ENCODE assay signal across 9 cellular contexts in the genomic region with DNA sequence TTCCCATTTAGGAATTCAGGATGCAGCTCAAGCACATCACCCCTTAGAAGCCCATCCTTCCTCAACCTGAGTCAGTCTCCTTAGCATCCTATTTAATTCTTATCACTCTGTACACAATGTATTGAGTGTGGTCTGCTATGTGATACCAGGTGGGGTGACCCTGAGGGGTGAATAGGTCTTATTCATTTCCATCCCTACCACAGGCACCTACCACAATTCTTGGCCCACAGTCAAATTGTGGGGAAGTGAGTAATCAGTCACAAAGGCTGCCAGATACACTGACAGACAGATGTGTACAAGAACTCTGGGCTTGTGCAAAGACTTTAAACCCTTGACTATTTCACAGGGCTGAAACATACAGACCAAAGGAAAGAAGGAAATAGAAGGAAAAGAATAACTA.
A peak's percentile ranks its signal among the peaks of the same experiment; 100 is the strongest.
DNase-seq lines count a peak whose midpoint lies in the region; ATAC-seq and TF ChIP-seq lines count a peak whose summit lies in the region.
"Had no signal": no experiment of that assay in that cellular context is flagged by ENCODE, and none has a peak within 500 bp of the region (broad histone marks: within the 10 kb centered on the region; RNA-seq: fewer than 3 reads in every experiment).

No MANE protein-coding gene starts in this region.

- no peaks in the 10 kb centered on the region for H3K79me2 ChIP-seq in OCI-LY7 (ENCODE audit: insufficient read depth, low read depth, low read length)

- no peak for TF ChIP-seq CTCF in brain microvascular endothelial cell (IDR thresholded peaks at IDR 0.05; ENCODE audit: low read depth, low read length, missing control alignments)
- TF ChIP-seq CTCF in OCI-LY7 (conservative IDR thresholded peaks at IDR 0.05; ENCODE audit: low read length), result no peak

- H2AFZ ChIP-seq in OCI-LY7 (ENCODE audit: low read length), result no peak overlapping the region

- no TSS peak for BruUV-seq in OCI-LY7 (replicated peaks; lab: Mats Ljungman, UMichigan)

- DNase-seq in stimulated activated CD4-positive, alpha-beta T cell treated with anti-CD3 and anti-CD28 coated beads, Interleukin-12 subunit alpha, Interleukin-12 subunit beta, amount 100 ng/mL, for 48 hours (ENCODE audit: low read depth in 2 of 3, low spot score in 1 of 3), result peak in 2 of 3 donors; percentile 1 to 5
- no peak for DNase-seq in stimulated activated CD4-positive, alpha-beta T cell treated with anti-CD3 and anti-CD28 coated beads, Interleukin-12 subunit alpha, Interleukin-12 subunit beta, amount 100 ng/mL, for 4 hours
- DNase-seq in HuH-7 (ENCODE audit: low spot score) (peak; percentile 30), brain microvascular endothelial cell (peak; percentile 74), stromal cell of bone marrow (ENCODE audit: low read depth) (peak; percentile 33), OCI-LY7 (ENCODE audit: low spot score) (no peak)
- DNase-seq: right cardiac atrium had no signal

- no peaks in the 10 kb centered on the region for H3K9me2 ChIP-seq in OCI-LY7 (ENCODE audit: insufficient read depth, low read length)

- CTCF ChIA-PET in OCI-LY7 (lab: Charles Lee; ENCODE audit: unreplicated experiment), result no interaction called here

- no peaks in the 10 kb centered on the region for H3K27me3 ChIP-seq in brain microvascular endothelial cell (replicated peaks)

- no peaks in the 10 kb centered on the region for H3K36me3 ChIP-seq in brain microvascular endothelial cell (replicated peaks)
- H3K36me3 ChIP-seq in OCI-LY7 (ENCODE audit: insufficient read depth, low read length), result no peaks in the 10 kb centered on the region

- H3K27ac ChIP-seq in brain microvascular endothelial cell (no peak overlapping the region), OCI-LY7 (ENCODE audit: low read depth, low read length, poor library complexity, severe bottlenecking) (no peak overlapping the region)

- H4K20me1 ChIP-seq in OCI-LY7 (ENCODE audit: insufficient read depth, low read length), result no peaks in the 10 kb centered on the region

- H3K4me3 ChIP-seq in brain microvascular endothelial cell (ENCODE audit: low read depth, low read length), result no peak overlapping the region
- no peak overlapping the region for H3K4me3 ChIP-seq in OCI-LY7 (ENCODE audit: low read depth, low read length, poor library complexity, severe bottlenecking)

- no peaks in the 10 kb centered on the region for H3K4me1 ChIP-seq in OCI-LY7 (ENCODE audit: insufficient read depth, low read length, poor library complexity, severe bottlenecking)

- POLR2A ChIA-PET in OCI-LY7 (lab: Charles Lee), result interaction anchor here (1.0 kb wide), 1 partner anchor 14 kb away, joined by 3 read pairs; no protein-coding TSS in a partner anchor

- ATAC-seq in HG03565 (IDR thresholded peaks at IDR 0.05; ENCODE audit: unreplicated experiment) (no peak), HG03342 (IDR thresholded peaks at IDR 0.05; ENCODE audit: unreplicated experiment) (no peak)

- intact Hi-C loops in OCI-LY7 (cut with micrococcal nuclease; ENCODE audit: unreplicated experiment), result no loop called here

- H3K4me2 ChIP-seq in OCI-LY7 (ENCODE audit: low read length), result no peak overlapping the region

- H3K9me3 ChIP-seq in OCI-LY7 (ENCODE audit: low read length), result no peaks in the 10 kb centered on the region

- in situ Hi-C loops in brain microvascular endothelial cell (cut with HindIII; ENCODE audit: low pct_ligation_motif_present, low sequenced_read_pairs), result no loop called here

Comparison
In these comparisons a context has a peak if more than half of its experiments do, and no peak if none do; other contexts are left out.
1. DNase-seq: peak in stimulated activated CD4-positive, alpha-beta T cell treated with anti-CD3 and anti-CD28 coated beads, Interleukin-12 subunit alpha, Interleukin-12 subunit beta, amount 100 ng/mL, for 48 hours (2 of 3), HuH-7 (single experiment), brain microvascular endothelial cell (single experiment) and stromal cell of bone marrow (single experiment); none in stimulated activated CD4-positive, alpha-beta T cell treated with anti-CD3 and anti-CD28 coated beads, Interleukin-12 subunit alpha, Interleukin-12 subunit beta, amount 100 ng/mL, for 4 hours (single experiment) and OCI-LY7 (single experiment).